Comparison of ENCODE assay signal across 8 cellular contexts in the genomic region with DNA sequence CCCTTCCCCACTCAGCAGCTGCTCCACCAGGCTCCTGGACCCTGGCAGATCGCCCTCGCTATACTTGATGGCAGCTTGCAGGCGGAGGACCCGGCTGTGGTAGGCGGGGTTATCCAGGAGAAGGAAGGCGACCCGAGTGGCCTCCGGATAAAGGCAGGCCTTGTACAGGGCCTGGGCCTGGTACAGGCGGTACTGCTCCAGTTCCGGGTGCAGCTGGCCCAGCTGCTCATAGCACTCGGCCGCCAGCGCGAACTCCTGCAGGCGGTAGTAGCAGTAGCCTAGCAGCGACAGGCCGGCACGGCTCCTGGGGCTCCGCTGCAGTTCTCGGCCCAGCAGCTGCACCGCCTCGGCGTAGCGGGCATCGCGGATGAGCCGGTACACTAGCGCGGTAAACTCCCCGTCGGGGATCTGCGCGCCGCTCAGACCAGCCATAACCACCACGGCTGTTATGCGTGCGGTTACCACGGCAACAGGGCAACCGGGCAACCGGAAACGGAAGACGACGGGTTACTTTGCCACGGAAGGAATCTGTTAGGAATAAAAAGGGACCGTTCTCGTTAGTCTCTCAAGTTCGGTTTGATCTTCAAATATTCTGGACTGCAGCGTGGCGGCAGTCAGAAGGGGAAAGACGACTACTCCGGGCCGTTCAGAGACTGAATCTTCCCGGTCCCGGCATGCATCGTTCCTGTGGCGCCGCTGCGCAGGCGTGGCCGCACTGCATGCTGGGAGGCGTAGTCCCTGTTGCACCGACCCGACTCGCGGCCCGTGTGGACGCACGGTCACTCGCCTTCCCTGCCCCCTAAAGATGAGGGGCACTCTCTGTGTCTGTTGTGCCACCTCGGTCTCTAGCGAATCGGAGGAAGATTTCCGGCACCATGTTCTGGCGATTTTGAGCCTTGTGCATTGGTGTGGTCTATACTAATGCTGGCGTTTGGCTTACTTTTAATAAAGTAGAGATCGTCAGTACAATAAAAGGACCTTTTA.
DNase-seq lines count a peak whose midpoint lies in the region; ATAC-seq and TF ChIP-seq lines count a peak whose summit lies in the region.

No MANE protein-coding gene starts in this region.

- TF ChIP-seq CTCF in GM23338 (conservative IDR thresholded peaks at IDR 0.05; ENCODE audit: low read depth in 2 of 2): no peak
- no peak for TF ChIP-seq CTCF in RWPE1 (conservative IDR thresholded peaks at IDR 0.05; ENCODE audit: low read depth)
- TF ChIP-seq CTCF in fibroblast of the aortic adventitia (IDR thresholded peaks at IDR 0.05; ENCODE audit: insufficient read depth, low read length): no peak

- peak overlapping the region; percentile 99 for H3K27ac Mint-ChIP-seq in GM23338
- H3K27ac Mint-ChIP-seq in natural killer cell treated with Interleukin-12 subunit alpha and Interleukin-12 subunit beta and Interleukin-15 and Interleukin-18, amount 100 ng/mL, for 72 hours: peak overlapping the region; percentile 99

- no peaks in the 10 kb centered on the region for H3K36me3 Mint-ChIP-seq in GM23338 (ENCODE audit: low read depth)
- H3K36me3 Mint-ChIP-seq in natural killer cell treated with Interleukin-12 subunit alpha and Interleukin-12 subunit beta and Interleukin-15 and Interleukin-18, amount 100 ng/mL, for 72 hours: no peaks in the 10 kb centered on the region

- ATAC-seq in GM23338: peak; percentile 94
- peak; percentile 97 for ATAC-seq in natural killer cell treated with Interleukin-12 subunit alpha and Interleukin-12 subunit beta and Interleukin-15 and Interleukin-18, amount 100 ng/mL, for 72 hours

- no peaks in the 10 kb centered on the region for H3K27me3 ChIP-seq in GM23338 (ENCODE audit: insufficient read depth)

- POLR2A ChIA-PET in RWPE1 (lab: Yijun Ruan, JAX; ENCODE audit: low non-redundant PET): no interaction called here

- H3K4me1 ChIP-seq in GM23338 (ENCODE audit: insufficient read depth): 0 out of 2 replicates have a peak, but pooled peaks cover 6% of the 10 kb centered on the region

- no peaks in the 10 kb centered on the region for H3F3A ChIP-seq in GM23338 (replicated peaks; ENCODE audit: low read depth)

- H3K4me3 ChIP-seq in GM23338 (peak overlapping the region; percentile 72), fibroblast of the aortic adventitia (ENCODE audit: low read depth, low read length) (peak overlapping the region; percentile 79)

- peak overlapping the region; percentile 93 for H3K4me3 Mint-ChIP-seq in GM23338
- peak overlapping the region; percentile 96 for H3K4me3 Mint-ChIP-seq in natural killer cell treated with Interleukin-12 subunit alpha and Interleukin-12 subunit beta and Interleukin-15 and Interleukin-18, amount 100 ng/mL, for 72 hours

- peaks cover 4% of the 10 kb centered on the region for H3K27me3 Mint-ChIP-seq in GM23338 (ENCODE audit: insufficient read depth, low read depth, poor library complexity)
- peaks cover 5 to 6% of the 10 kb centered on the region in 2 donors for H3K27me3 Mint-ChIP-seq in natural killer cell treated with Interleukin-12 subunit alpha and Interleukin-12 subunit beta and Interleukin-15 and Interleukin-18, amount 100 ng/mL, for 72 hours

- H3K9me3 Mint-ChIP-seq in GM23338: no peaks in the 10 kb centered on the region
- no peaks in the 10 kb centered on the region for H3K9me3 Mint-ChIP-seq in natural killer cell treated with Interleukin-12 subunit alpha and Interleukin-12 subunit beta and Interleukin-15 and Interleukin-18, amount 100 ng/mL, for 72 hours

- H3K36me3 ChIP-seq in GM23338 (ENCODE audit: insufficient read depth): no peaks in the 10 kb centered on the region

- H3K27ac ChIP-seq in GM23338 (ENCODE audit: low read depth) (peak overlapping the region; percentile 89), RWPE1 (peak overlapping the region; percentile 87)

- no peaks in the 10 kb centered on the region for H3K79me2 ChIP-seq in GM23338 (replicated peaks; ENCODE audit: insufficient read depth)

- DNase-seq in Daoy (ENCODE audit: low read depth): peak; percentile 91
- DNase-seq in GM23338 (ENCODE audit: low spot score): peak; percentile 94
- peak; percentile 92 to 95 for DNase-seq in Kasumi-1 (lab: John Stamatoyannopoulos, UW)
- peak; percentile 86 for DNase-seq in RWPE1 (ENCODE audit: low spot score)
- DNase-seq in activated effector memory CD4-positive, alpha-beta T cell treated with Interleukin-2 at 50 U/mL for 16 hours: peak; percentile 79
- peak; percentile 85 for DNase-seq in fibroblast of the aortic adventitia (ENCODE audit: low read depth)
- peak; percentile 93 for DNase-seq in natural killer cell treated with Interleukin-12 subunit alpha and Interleukin-12 subunit beta and Interleukin-15 and Interleukin-18, amount 100 ng/mL, for 72 hours (ENCODE audit: low spot score)
- DNase-seq in stimulated activated naive CD4-positive, alpha-beta T cell treated with Interleukin-2 at 50 U/mL for 16 hours (lab: John Stamatoyannopoulos, UW): peak; percentile 88

- H4K20me1 ChIP-seq in GM23338 (replicated peaks; ENCODE audit: insufficient read depth): no peaks in the 10 kb centered on the region

- peak overlapping the region; percentile 94 for H2AFZ ChIP-seq in GM23338

- H3K9me2 ChIP-seq in GM23338 (ENCODE audit: insufficient read depth): no peaks in the 10 kb centered on the region

- peak overlapping the region; percentile 87 for H3K4me2 ChIP-seq in GM23338

- CTCF ChIA-PET in RWPE1 (lab: Yijun Ruan, JAX): interaction anchor here (0.6 kb wide), 1 partner anchor 9 kb away, joined by 3 read pairs; no protein-coding TSS in a partner anchor

- H3K4me1 Mint-ChIP-seq in GM23338: peaks cover 8% of the 10 kb centered on the region
- H3K4me1 Mint-ChIP-seq in natural killer cell treated with Interleukin-12 subunit alpha and Interleukin-12 subunit beta and Interleukin-15 and Interleukin-18, amount 100 ng/mL, for 72 hours (ENCODE audit: low read depth in 2 of 2): peaks cover 6 to 12% of the 10 kb centered on the region in 2 donors

TF ChIP-seq in GM23338, 12 proteins besides CTCF, POLR2A, EP300 and RAD21:
- TF ChIP-seq ETS1 (IDR thresholded peaks at IDR 0.05): peak; percentile 89
- TF ChIP-seq EZH2phosphoT487 (IDR thresholded peaks at IDR 0.05; ENCODE audit: unreplicated experiment): no peak
- no peak for TF ChIP-seq EZH2 (IDR thresholded peaks at IDR 0.05; ENCODE audit: low read depth, unreplicated experiment)
- peak; percentile 93 for TF ChIP-seq POLR2AphosphoS5 (IDR thresholded peaks at IDR 0.05; ENCODE audit: low read depth)
- TF ChIP-seq CREB1 (CRISPR knock-in tag; IDR thresholded peaks at IDR 0.05; ENCODE audit: low read depth): peak; percentile 45

Comparison
In these comparisons a context has a peak if more than half of its experiments do, and no peak if none do; other contexts are left out.
1. Peak in every context shown above with its lines: DNase-seq, ATAC-seq, H3K4me3 ChIP-seq and H3K27ac ChIP-seq.